Comparison of ENCODE assay signal across 8 cellular contexts in genomic region chrX:85851418-85851817, GRCh38.
DNase-seq lines count a peak whose midpoint lies in the region; ATAC-seq lines count a peak whose summit lies in the region.

No MANE protein-coding gene starts in this region.

- DNase-seq in Ammon's horn (ENCODE audit: low spot score) (peak; percentile 1), RKO (ENCODE audit: low spot score) (peak; percentile 37), islet precursor cell (peak; percentile 53), NCI-H1694 (lab: John Stamatoyannopoulos, UW) (no peak), HPDE6-E6E7 (ENCODE audit: extremely low spot score) (no peak), NCI-H774 (lab: John Stamatoyannopoulos, UW) (no peak), NCI-H345 treated with DMSO at 0.1 percent for 48 hours (lab: John Stamatoyannopoulos, UW; ENCODE audit: unreplicated experiment) (no peak)

- peak; percentile 76 for ATAC-seq in GM18867 (IDR thresholded peaks at IDR 0.05; ENCODE audit: unreplicated experiment)

Comparison
In these comparisons a context has a peak if more than half of its experiments do, and no peak if none do; other contexts are left out.
1. DNase-seq: peak in Ammon's horn (single experiment), RKO (single experiment) and islet precursor cell (single experiment); none in NCI-H1694 (single experiment), HPDE6-E6E7 (single experiment), NCI-H774 (single experiment) and NCI-H345 treated with DMSO at 0.1 percent for 48 hours (single experiment).